ENCODE assay signal across 11 cellular contexts in the genomic region with DNA sequence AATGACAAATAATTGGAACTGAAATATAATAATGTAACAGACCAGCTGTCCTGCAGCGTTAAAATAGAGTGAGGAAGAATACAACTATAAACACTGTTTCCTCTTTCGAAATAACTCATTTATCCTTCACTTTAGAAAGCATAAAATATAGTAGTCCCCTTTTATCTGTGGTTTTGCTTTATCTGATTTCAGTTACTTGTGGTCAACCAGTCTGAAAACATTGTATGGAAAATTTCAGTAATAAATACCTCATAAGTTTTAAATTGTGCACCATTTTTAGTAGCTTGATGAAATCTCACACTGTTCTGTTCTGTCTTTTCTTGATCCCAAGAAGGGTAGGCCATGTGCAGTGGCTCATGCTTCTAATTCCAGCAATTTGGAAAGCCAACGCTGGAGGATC. TPM values are rescaled to one million over a fixed set of nuclear protein-coding genes. Genes with fewer than 3 reads are reported as not detected.
DNase-seq lines count a peak whose midpoint lies in the region; ATAC-seq, FAIRE-seq and TF ChIP-seq lines count a peak whose summit lies in the region.
"Had no signal": no experiment of that assay in that cellular context is flagged by ENCODE, and none has a peak within 500 bp of the region (broad histone marks: within the 10 kb centered on the region; RNA-seq: fewer than 3 reads in every experiment).

No MANE protein-coding gene starts in this region.

- H3K4me3 ChIP-seq in CD8-positive, alpha-beta T cell (ENCODE audit: low read depth, low read length), result no peak overlapping the region

- H3K4me1 ChIP-seq in CD8-positive, alpha-beta T cell (ENCODE audit: insufficient read depth, low read length), result no peaks in the 10 kb centered on the region

- peak; percentile 90 for DNase-seq in MV-4-11 (lab: John Stamatoyannopoulos, UW)
- peak; percentile 73 for DNase-seq in iris pigment epithelial cell (ENCODE audit: low read depth)
- no peak for DNase-seq in caudate nucleus (lab: John Stamatoyannopoulos, UW)
- no peak for DNase-seq in CD8-positive, alpha-beta T cell
- no peak for DNase-seq in RKO (ENCODE audit: low spot score)
- DNase-seq in GM19239 (ENCODE audit: insufficient read length, low spot score), result no peak
- DNase-seq: activated CD4-positive, alpha-beta T cell treated with anti-CD3 and anti-CD28 coated beads, Interleukin-2, amount 50 U/mL, for 48 hours; NCI-H526 had no signal

- TF ChIP-seq CTCF in CD8-positive, alpha-beta T cell (IDR thresholded peaks at IDR 0.05), result no peak

- intact Hi-C loops in CD8-positive, alpha-beta T cell (cut with DNase I, micrococcal nuclease), result no loop called here

- no peaks in the 10 kb centered on the region for H3K36me3 ChIP-seq in CD8-positive, alpha-beta T cell (ENCODE audit: insufficient read depth, low read length)

- no peaks in the 10 kb centered on the region for H3K4me1 Mint-ChIP-seq in CD8-positive, alpha-beta T cell (ENCODE audit: low read depth)

- no peaks in the 10 kb centered on the region for H3K36me3 Mint-ChIP-seq in CD8-positive, alpha-beta T cell

- no peak overlapping the region for H3K27ac Mint-ChIP-seq in CD8-positive, alpha-beta T cell

- POLR2A ChIA-PET in CD8-positive, alpha-beta T cell (lab: Charles Lee), result no interaction called here

- peak; percentile 85 for ATAC-seq in GM18870 (IDR thresholded peaks at IDR 0.05; ENCODE audit: unreplicated experiment)
- peak; percentile 95 for ATAC-seq in HG02885 (IDR thresholded peaks at IDR 0.05; ENCODE audit: poor library complexity, unreplicated experiment)
- ATAC-seq in CD8-positive, alpha-beta T cell, result no peak

- no peak overlapping the region for H3K27ac ChIP-seq in caudate nucleus (ENCODE audit: low read depth, low read length)
- no peak overlapping the region for H3K27ac ChIP-seq in CD8-positive, alpha-beta T cell (ENCODE audit: low read depth, low read length)

- no peaks in the 10 kb centered on the region for H3K9me3 Mint-ChIP-seq in CD8-positive, alpha-beta T cell

- no peaks in the 10 kb centered on the region for H3K27me3 ChIP-seq in CD8-positive, alpha-beta T cell (ENCODE audit: insufficient read depth, low read length)

- CTCF ChIA-PET in CD8-positive, alpha-beta T cell (lab: Charles Lee), result no interaction called here

- H3K27me3 Mint-ChIP-seq in CD8-positive, alpha-beta T cell (ENCODE audit: low read depth), result no peaks in the 10 kb centered on the region

- no peak for FAIRE-seq in GM19239 (lab: Jason Lieb, UNC)
- FAIRE-seq: colon had no signal

- no peak overlapping the region for H3K4me3 Mint-ChIP-seq in CD8-positive, alpha-beta T cell

- no peaks in the 10 kb centered on the region for H3K9me3 ChIP-seq in CD8-positive, alpha-beta T cell (ENCODE audit: low read length)

RNA-seq across cellular contexts. Expression of a gene that starts 31.6 kb away (rescaled TPM):
- total RNA-seq in CD8-positive, alpha-beta T cell, result 10 to 100 TPM; 35.0 to 37.7 TPM

Comparison
In these comparisons a context has a peak if more than half of its experiments do, and no peak if none do; other contexts are left out.
1. DNase-seq: peak in MV-4-11 (single experiment) and iris pigment epithelial cell (single experiment); none in caudate nucleus (0 of 61), CD8-positive, alpha-beta T cell (0 of 7), RKO (single experiment) and GM19239 (single experiment).